Comparison of ENCODE assay signal across 8 cellular contexts in the genomic region with DNA sequence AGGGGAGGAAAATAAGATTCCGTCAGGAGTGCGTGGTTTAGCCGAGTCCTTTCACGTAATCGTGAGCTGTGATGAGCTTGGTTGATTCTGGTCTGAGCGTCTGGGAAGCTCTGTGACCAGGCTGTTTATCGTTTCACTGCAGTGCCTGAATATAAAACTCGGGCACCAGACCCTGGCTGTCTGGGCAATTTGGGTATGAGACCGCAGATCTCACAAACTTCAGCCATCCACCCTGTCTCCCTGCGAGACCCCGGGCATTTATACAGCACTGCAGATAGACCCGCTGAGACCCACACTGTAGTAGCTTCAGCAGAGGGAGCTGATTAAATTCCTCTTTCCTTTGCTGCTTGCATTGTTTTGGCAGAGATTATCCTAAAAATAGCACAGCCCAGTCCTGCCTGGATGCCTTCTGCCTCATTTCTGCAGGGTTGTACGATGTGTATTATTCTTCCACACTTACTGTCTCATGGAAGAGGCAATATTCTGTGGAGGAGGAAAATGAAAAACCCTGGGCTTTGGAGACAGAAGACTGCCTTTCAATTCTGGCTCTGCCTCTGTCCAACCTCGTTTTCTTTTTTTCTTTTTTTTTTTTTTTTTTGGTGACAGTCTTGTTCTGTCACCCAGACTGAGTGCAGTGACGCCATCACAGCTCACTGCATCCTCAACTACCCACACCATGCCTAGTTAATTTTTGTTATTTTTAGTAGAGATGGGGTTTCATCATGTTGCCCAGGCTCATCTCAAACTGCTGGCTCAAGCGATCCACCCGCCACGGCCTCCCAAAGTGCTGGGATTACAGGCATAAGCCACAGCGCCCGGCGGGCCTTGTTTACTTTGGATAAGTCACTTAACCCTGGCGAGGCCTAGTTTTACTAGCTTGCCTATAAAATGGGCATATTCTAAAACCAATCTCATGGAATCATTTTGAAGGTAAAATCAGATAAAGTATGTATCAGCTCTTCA.
DNase-seq lines count a peak whose midpoint lies in the region; ATAC-seq and TF ChIP-seq lines count a peak whose summit lies in the region.

No MANE protein-coding gene starts in this region.

- peak; percentile 20 for ATAC-seq in upper lobe of right lung
- ATAC-seq in HG02884 (IDR thresholded peaks at IDR 0.05; ENCODE audit: unreplicated experiment): no peak
- no peak for ATAC-seq in HG02981 (IDR thresholded peaks at IDR 0.05; ENCODE audit: unreplicated experiment)
- no peak for ATAC-seq in HG02610 (IDR thresholded peaks at IDR 0.05; ENCODE audit: unreplicated experiment)

- H4K20me1 ChIP-seq in fibroblast of lung (ENCODE audit: control insufficient read depth, extremely low read depth, insufficient read depth, low read length): no peaks in the 10 kb centered on the region

- H3K9me3 ChIP-seq in fibroblast of lung (ENCODE audit: control insufficient read depth, insufficient read depth, low read depth, low read length): no peaks in the 10 kb centered on the region
- H3K9me3 ChIP-seq in upper lobe of right lung: no peaks in the 10 kb centered on the region

- peak overlapping the region; percentile 88 for H3K4me2 ChIP-seq in fibroblast of lung (ENCODE audit: extremely low read depth, insufficient read depth, low read length)

- H2AFZ ChIP-seq in fibroblast of lung (ENCODE audit: low read length): peak overlapping the region; percentile 25

- peak; percentile 76 for DNase-seq in NCI-H82 (lab: John Stamatoyannopoulos, UW)
- peak; percentile 20 to 37 for DNase-seq in fibroblast of lung (ENCODE audit: low read depth in 2 of 2)
- DNase-seq in myocyte (ENCODE audit: low read depth): peak; percentile 53
- DNase-seq in upper lobe of right lung: no peak
- DNase-seq in NCI-H1436 (lab: John Stamatoyannopoulos, UW): no peak

- no peak for TF ChIP-seq CTCF in fibroblast of lung (conservative IDR thresholded peaks at IDR 0.05 in 1 of 2, IDR thresholded peaks at IDR 0.05 in 1 of 2; ENCODE audit: low read depth in 1 of 2, low read length in 2 of 2)
- no peak for TF ChIP-seq CTCF in upper lobe of right lung (IDR thresholded peaks at IDR 0.05)

- intact Hi-C loops in upper lobe of right lung (cut with DNase I): no loop called here

- H3K4me1 ChIP-seq in fibroblast of lung (ENCODE audit: control insufficient read depth, extremely low read depth, insufficient read depth, low read length) (peaks cover 2% of the 10 kb centered on the region), upper lobe of right lung (no peaks in the 10 kb centered on the region)

- no peaks in the 10 kb centered on the region for H3K36me3 ChIP-seq in fibroblast of lung (ENCODE audit: control insufficient read depth, insufficient read depth, low read length)
- no peaks in the 10 kb centered on the region for H3K36me3 ChIP-seq in upper lobe of right lung

- H3K9ac ChIP-seq in fibroblast of lung (ENCODE audit: insufficient read depth, low read length): no peak overlapping the region

- H3K27ac ChIP-seq in fibroblast of lung (ENCODE audit: insufficient read depth, low read length) (no peak overlapping the region), upper lobe of right lung (no peak overlapping the region)

- H3K4me3 ChIP-seq in fibroblast of lung (replicated peaks in 1 of 4; ENCODE audit: control extremely low read depth in 1 of 4, insufficient read depth in 1 of 4, low read depth in 3 of 4, low read length in 4 of 4) (peak overlapping the region; percentile 17 to 49 (median 32)), upper lobe of right lung (peak overlapping the region; percentile 23)

- H3K27me3 ChIP-seq in fibroblast of lung (ENCODE audit: control insufficient read depth, insufficient read depth, low read length) (no peaks in the 10 kb centered on the region), upper lobe of right lung (no peaks in the 10 kb centered on the region)

- no peaks in the 10 kb centered on the region for H3K79me2 ChIP-seq in fibroblast of lung (ENCODE audit: control insufficient read depth, insufficient read depth, low read length)

Comparison
In these comparisons a context has a peak if more than half of its experiments do, and no peak if none do; other contexts are left out.
1. DNase-seq: peak in NCI-H82 (single experiment), fibroblast of lung (2 of 2) and myocyte (single experiment); none in upper lobe of right lung (single experiment) and NCI-H1436 (single experiment).